Comparison of ENCODE assay signal across 8 cellular contexts in the genomic region with DNA sequence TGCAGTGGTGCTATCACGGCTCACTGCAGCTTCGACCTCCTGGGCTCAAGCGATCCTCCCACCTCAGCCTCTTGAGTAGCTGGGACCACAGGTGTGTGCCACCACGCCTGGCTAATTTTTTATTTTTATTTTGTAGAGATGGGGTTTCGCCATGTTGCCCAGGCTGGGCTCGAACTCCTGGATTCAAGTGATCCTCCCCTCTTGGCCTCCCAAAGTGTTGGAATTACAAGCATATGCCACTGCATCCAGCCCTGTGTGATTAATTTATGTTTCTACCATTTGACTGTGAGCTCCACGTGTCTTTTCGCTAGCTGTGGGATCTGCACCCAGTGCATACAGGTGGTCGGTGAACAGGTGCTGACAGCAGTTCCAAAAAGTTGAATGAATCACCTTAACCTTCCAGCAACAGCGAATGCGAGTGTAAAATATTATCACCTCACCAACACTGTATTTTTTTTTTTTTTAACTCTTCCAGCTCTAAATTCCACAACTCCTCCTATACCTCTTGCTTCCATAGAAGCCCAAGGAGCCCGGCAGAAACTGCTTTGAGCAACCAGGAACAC. TPM values are rescaled to one million over a fixed set of nuclear protein-coding genes. Genes with fewer than 3 reads are reported as not detected.
DNase-seq lines count a peak whose midpoint lies in the region; ATAC-seq and TF ChIP-seq lines count a peak whose summit lies in the region.

No MANE protein-coding gene starts in this region.

- TF ChIP-seq EP300 in transverse colon (IDR thresholded peaks at IDR 0.05; ENCODE audit: low read depth), result no peak

- no peak for DNase-seq in glutamatergic neuron
- DNase-seq in transverse colon, result no peak
- no peak for DNase-seq in inferior parietal cortex (ENCODE audit: extremely low spot score)
- no peak for DNase-seq in T1000 (lab: John Stamatoyannopoulos, UW)
- no peak for DNase-seq in posterior cingulate gyrus

- H2AFZ ChIP-seq in KMS-11 (ENCODE audit: low read depth), result peak overlapping the region; percentile 91

- peak; percentile 9 for ATAC-seq in GM21737 (IDR thresholded peaks at IDR 0.05; ENCODE audit: unreplicated experiment)

- WGBS in transverse colon (ENCODE audit: low coverage in 1 of 2), 2 donors, result 2 to 50% methylated on average over 6 to 12 of the region's 12 CpGs

- H3K4me3 ChIP-seq in GM08714 (ENCODE audit: low read length) (peak overlapping the region; percentile 65; the same call in 1 of the 2 replicates), KMS-11 (IDR thresholded peaks at IDR 0.05; ENCODE audit: insufficient read depth, low read depth, low read length) (no peak overlapping the region), transverse colon (peak overlapping the region in 1 of 4 donors; percentile 60)

- H3K9ac ChIP-seq in KMS-11, result peak overlapping the region; percentile 53

- H3K27ac Mint-ChIP-seq in glutamatergic neuron (ENCODE audit: unreplicated experiment), result peak overlapping the region; percentile 22

- TF ChIP-seq CTCF in KMS-11 (conservative IDR thresholded peaks at IDR 0.05; ENCODE audit: low read depth, low read length) (no peak), glutamatergic neuron (IDR thresholded peaks at IDR 0.05; ENCODE audit: partially characterized antibody, unreplicated experiment) (no peak), transverse colon (IDR thresholded peaks at IDR 0.05) (no peak)

- H3K27me3 Mint-ChIP-seq in glutamatergic neuron (ENCODE audit: unreplicated experiment), result peaks cover 2% of the 10 kb centered on the region

- H3K9me3 Mint-ChIP-seq in glutamatergic neuron (ENCODE audit: unreplicated experiment), result no peaks in the 10 kb centered on the region

- no peaks in the 10 kb centered on the region for H3K79me2 ChIP-seq in KMS-11 (ENCODE audit: insufficient read depth, low read depth)

- no peaks in the 10 kb centered on the region for H3K36me3 Mint-ChIP-seq in glutamatergic neuron (ENCODE audit: unreplicated experiment)

- intact Hi-C loops in transverse colon (cut with DNase I; ENCODE audit: low total_unique reads) (no loop called here), posterior cingulate gyrus (cut with DNase I) (loop anchor here (5.0 kb wide), 1 partner anchor 375 kb away; a partner anchor contains a TSS)

- H3K4me1 ChIP-seq in KMS-11 (ENCODE audit: low read depth, poor library complexity, severe bottlenecking) (peaks cover 13% of the 10 kb centered on the region), transverse colon (peaks cover 0 to 11% (median 1%) of the 10 kb centered on the region in 4 donors)

- H3K27me3 ChIP-seq in KMS-11 (ENCODE audit: insufficient read depth, low read depth) (no peaks in the 10 kb centered on the region), transverse colon (no peaks in the 10 kb centered on the region)

- no peaks in the 10 kb centered on the region for H3K36me3 ChIP-seq in KMS-11 (ENCODE audit: insufficient read depth)
- H3K36me3 ChIP-seq in transverse colon, result no peaks in the 10 kb centered on the region

- H3K27ac ChIP-seq in KMS-11, result peak overlapping the region; percentile 37
- peak overlapping the region; percentile 33 to 62 (median 46) for H3K27ac ChIP-seq in transverse colon

- no peaks in the 10 kb centered on the region for H3K9me3 ChIP-seq in transverse colon

- in situ Hi-C loops in transverse colon (cut with MboI; ENCODE audit: low pct_ligation_motif_present in 1 of 4, low pct_unique_long_range_greater_than_20kb in 1 of 4, low sequenced_read_pairs in 3 of 4), result no loop called here

- no peaks in the 10 kb centered on the region for H4K20me1 ChIP-seq in KMS-11 (ENCODE audit: insufficient read depth)

- H3K4me3 Mint-ChIP-seq in glutamatergic neuron (ENCODE audit: unreplicated experiment), result peak overlapping the region; percentile 69

- TF ChIP-seq POLR2A in transverse colon (IDR thresholded peaks at IDR 0.05), result no peak

- peaks cover 3% of the 10 kb centered on the region for H3K4me1 Mint-ChIP-seq in glutamatergic neuron (ENCODE audit: low read depth, unreplicated experiment)

- peak overlapping the region; percentile 81 for H3K4me2 ChIP-seq in KMS-11

RNA-seq across cellular contexts. Expression of a gene that starts 0.5 kb away (rescaled TPM):
- total RNA-seq in glutamatergic neuron (ENCODE audit: unreplicated experiment) (3.0 TPM), transverse colon (10 to 100 TPM in 2 of 4 donors, 1 to 10 TPM in 2; 2.4 to 18.2 (median 8.7) TPM)
